In the genomic region with DNA sequence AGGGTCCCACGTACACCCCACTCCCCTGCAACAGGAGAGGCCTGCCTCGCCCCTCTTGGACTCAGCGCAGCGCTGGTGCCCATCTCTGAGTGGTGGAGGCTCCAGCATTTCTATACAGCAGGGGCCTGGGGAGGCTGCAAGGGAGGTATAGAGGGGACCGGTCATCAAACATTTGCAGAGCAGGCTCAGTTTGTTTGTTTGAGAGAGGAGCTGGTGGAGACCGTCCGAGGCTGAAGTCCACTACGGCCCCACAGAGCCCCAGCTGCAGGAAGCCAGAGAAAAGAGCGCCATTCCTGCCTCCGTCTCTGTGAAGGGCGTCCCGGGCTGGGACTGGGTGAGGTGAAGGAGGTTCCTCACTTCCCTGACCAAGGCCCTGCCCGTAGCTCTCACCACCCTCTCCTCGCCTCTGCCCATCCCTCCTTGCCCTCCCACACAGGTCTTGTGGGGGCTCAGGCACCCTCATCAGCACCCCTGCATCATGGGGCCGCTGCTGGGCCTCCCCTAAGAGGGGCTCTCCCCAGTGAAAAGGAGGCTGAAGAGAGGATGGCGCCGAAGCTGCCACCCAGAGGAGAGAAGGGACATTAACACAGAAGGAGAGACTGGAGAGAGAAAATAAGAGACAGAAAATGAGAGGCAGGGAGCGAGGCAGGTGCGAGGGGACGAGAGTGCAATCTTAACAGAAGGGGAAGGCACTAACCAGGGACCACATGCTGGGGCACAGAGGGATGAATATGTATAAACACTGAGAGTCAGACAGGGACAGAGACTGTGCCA, we compare ENCODE assay signal across 10 cellular contexts. TPM values are rescaled to one million over a fixed set of nuclear protein-coding genes. Genes with fewer than 3 reads are reported as not detected.
A peak's percentile ranks its signal among the peaks of the same experiment; 100 is the strongest.
DNase-seq lines count a peak whose midpoint lies in the region; ATAC-seq and TF ChIP-seq lines count a peak whose summit lies in the region.
"Had no signal": no experiment of that assay in that cellular context is flagged by ENCODE, and none has a peak within 500 bp of the region (broad histone marks: within the 10 kb centered on the region; RNA-seq: fewer than 3 reads in every experiment).

No MANE protein-coding gene starts in this region.

- H3K4me2 ChIP-seq in HCT116 (ENCODE audit: low read length), result no peak overlapping the region

- intact Hi-C loops in HCT116 (cut with micrococcal nuclease), result no loop called here

- TF ChIP-seq CTCF in AG09319 (IDR thresholded peaks at IDR 0.05; ENCODE audit: low read depth, low read length) (peak; percentile 19), HCT116 (IDR thresholded peaks at IDR 0.05 in 2 of 3, conservative IDR thresholded peaks at IDR 0.05 in 1 of 3; ENCODE audit: borderline replicate concordance in 1 of 3, insufficient read depth in 1 of 3, low read depth in 2 of 3, low read length in 2 of 3) (0 out of 6 replicates have a peak, but pooled peaks of 1 of the 3 experiments have one; percentile 5)

- no peak overlapping the region for H3K4me3 ChIP-seq in HCT116 (replicated peaks in 1 of 2; ENCODE audit: low read depth in 1 of 2, low read length in 2 of 2)

- RAD21 ChIA-PET in HCT116 (lab: Charles Lee; ENCODE audit: low non-redundant PET in 1 of 2, low total read pairs in 2 of 2, uncharacterized antibody in 2 of 2, unreplicated experiment in 2 of 2), result no interaction called here

- no peaks in the 10 kb centered on the region for H3K9me3 ChIP-seq in HCT116 (ENCODE audit: control insufficient read depth in 1 of 2, insufficient read depth in 1 of 2, low read depth in 1 of 2, low read length in 2 of 2)

- H3K79me2 ChIP-seq in HCT116 (ENCODE audit: insufficient read depth, low read length), result no peaks in the 10 kb centered on the region

- no peak overlapping the region for H3K27ac ChIP-seq in HCT116 (ENCODE audit: low read depth, low read length)

- TF ChIP-seq RAD21 in HCT116 (IDR thresholded peaks at IDR 0.05; ENCODE audit: low read depth), result no peak; the same call in 1 of the 2 replicates

- no peaks in the 10 kb centered on the region for H3K9me2 ChIP-seq in HCT116 (ENCODE audit: insufficient read depth)

- H3K36me3 ChIP-seq in HCT116 (ENCODE audit: control insufficient read depth in 1 of 2, insufficient read depth in 2 of 2, low read length in 2 of 2), result no peaks in the 10 kb centered on the region; a peak in 1 of 4 replicates

- DNase-seq in AG09319 (ENCODE audit: extremely low read depth, low read depth) (no peak), HCT116 (ENCODE audit: low read depth, low spot score) (no peak), iPS-NIHi7 (ENCODE audit: extremely low spot score) (peak; percentile 45), ureter (ENCODE audit: low spot score) (no peak), mucosa of gallbladder (ENCODE audit: low spot score) (no peak)
- DNase-seq in activated T-cell treated with anti-CD3 and anti-CD28 coated beads, Interleukin-2, amount 50 U/mL, for 1 hour, result no peak
- DNase-seq: activated T-cell treated with anti-CD3 and anti-CD28 coated beads, Interleukin-2, amount 50 U/mL, for 4 hours; NCI-H2171 had no signal

- no peaks in the 10 kb centered on the region for H3K4me1 ChIP-seq in HCT116 (ENCODE audit: control insufficient read depth in 1 of 2, insufficient read depth in 2 of 2, low read length in 2 of 2)

- no peak for TF ChIP-seq POLR2A in HCT116 (IDR thresholded peaks at IDR 0.05; ENCODE audit: borderline replicate concordance, extremely low read depth, insufficient read depth, insufficient read length)

- ATAC-seq in HCT116 (peak; percentile 45; the same call in 1 of the 2 replicates), SK-N-SH treated with all-trans-retinoic acid at 6 μM for 48 hours (peak; percentile 64), GM18517 (IDR thresholded peaks at IDR 0.05; ENCODE audit: unreplicated experiment) (no peak)
- ATAC-seq: activated T-cell treated with anti-CD3 and anti-CD28 coated beads, Interleukin-2, amount 50 U/mL, for 4 hours had no signal

- BruUV-seq in HCT116 (replicated peaks; lab: Mats Ljungman, UMichigan), result no TSS peak

- H4K20me1 ChIP-seq in HCT116 (ENCODE audit: insufficient read depth), result no peaks in the 10 kb centered on the region

- no peak overlapping the region for H2AFZ ChIP-seq in HCT116 (ENCODE audit: low read depth, low read length, poor library complexity, severe bottlenecking)

- no peak overlapping the region for H3K9ac ChIP-seq in HCT116 (ENCODE audit: low read length)

- no peaks in the 10 kb centered on the region for H3K27me3 ChIP-seq in HCT116 (ENCODE audit: insufficient read depth, low read length)

- POLR2A ChIA-PET in HCT116 (lab: Charles Lee), result no interaction called here

- CTCF ChIA-PET in HCT116 (lab: Charles Lee), result no interaction called here

TF ChIP-seq in HCT116, 20 proteins besides CTCF, POLR2A, EP300 and RAD21 (continues in another document):
- TF ChIP-seq POLR2AphosphoS5 (IDR thresholded peaks at IDR 0.05; ENCODE audit: low read depth, low read length), result no peak
- no peak for TF ChIP-seq SP1 (IDR thresholded peaks at IDR 0.05; ENCODE audit: low read depth)
- no peak for TF ChIP-seq EZH2 (IDR thresholded peaks at IDR 0.05)
- TF ChIP-seq ELF1 (IDR thresholded peaks at IDR 0.05; ENCODE audit: borderline replicate concordance, low read depth), result no peak
- TF ChIP-seq FOSL1 (IDR thresholded peaks at IDR 0.05; ENCODE audit: low read depth), result no peak
- no peak for TF ChIP-seq EGR1 (IDR thresholded peaks at IDR 0.05; ENCODE audit: low read depth)
- TF ChIP-seq, protein P1, sequence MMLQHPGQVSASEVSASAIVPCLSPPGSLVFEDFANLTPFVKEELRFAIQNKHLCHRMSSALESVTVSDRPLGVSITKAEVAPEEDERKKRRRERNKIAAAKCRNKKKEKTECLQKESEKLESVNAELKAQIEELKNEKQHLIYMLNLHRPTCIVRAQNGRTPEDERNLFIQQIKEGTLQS (IDR thresholded peaks at IDR 0.05), result no peak
- TF ChIP-seq TCF7L2 (IDR thresholded peaks at IDR 0.05; ENCODE audit: borderline replicate concordance, extremely low read depth, insufficient read depth, insufficient read length), result no peak
- TF ChIP-seq, protein P2, sequence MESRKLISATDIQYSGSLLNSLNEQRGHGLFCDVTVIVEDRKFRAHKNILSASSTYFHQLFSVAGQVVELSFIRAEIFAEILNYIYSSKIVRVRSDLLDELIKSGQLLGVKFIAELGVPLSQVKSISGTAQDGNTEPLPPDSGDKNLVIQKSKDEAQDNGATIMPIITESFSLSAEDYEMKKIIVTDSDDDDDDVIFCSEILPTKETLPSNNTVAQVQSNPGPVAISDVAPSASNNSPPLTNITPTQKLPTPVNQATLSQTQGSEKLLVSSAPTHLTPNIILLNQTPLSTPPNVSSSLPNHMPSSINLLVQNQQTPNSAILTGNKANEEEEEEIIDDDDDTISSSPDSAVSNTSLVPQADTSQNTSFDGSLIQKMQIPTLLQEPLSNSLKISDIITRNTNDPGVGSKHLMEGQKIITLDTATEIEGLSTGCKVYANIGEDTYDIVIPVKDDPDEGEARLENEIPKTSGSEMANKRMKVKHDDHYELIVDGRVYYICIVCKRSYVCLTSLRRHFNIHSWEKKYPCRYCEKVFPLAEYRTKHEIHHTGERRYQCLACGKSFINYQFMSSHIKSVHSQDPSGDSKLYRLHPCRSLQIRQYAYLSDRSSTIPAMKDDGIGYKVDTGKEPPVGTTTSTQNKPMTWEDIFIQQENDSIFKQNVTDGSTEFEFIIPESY (IDR thresholded peaks at IDR 0.05; ENCODE audit: extremely low read depth, insufficient replicate concordance, low read length), result no peak
- TF ChIP-seq YY1 (IDR thresholded peaks at IDR 0.05; ENCODE audit: extremely low read depth, insufficient replicate concordance, low read depth, low read length), result no peak
- no peak for TF ChIP-seq CBX3 (IDR thresholded peaks at IDR 0.05; ENCODE audit: low read depth)
- TF ChIP-seq SIN3A (IDR thresholded peaks at IDR 0.05; ENCODE audit: low read depth), result no peak

TF ChIP-seq in SK-N-SH treated with all-trans-retinoic acid at 6 μM for 48 hours, 23 proteins besides CTCF, POLR2A, EP300 and RAD21 (continues in another document):
- TF ChIP-seq, protein P3, sequence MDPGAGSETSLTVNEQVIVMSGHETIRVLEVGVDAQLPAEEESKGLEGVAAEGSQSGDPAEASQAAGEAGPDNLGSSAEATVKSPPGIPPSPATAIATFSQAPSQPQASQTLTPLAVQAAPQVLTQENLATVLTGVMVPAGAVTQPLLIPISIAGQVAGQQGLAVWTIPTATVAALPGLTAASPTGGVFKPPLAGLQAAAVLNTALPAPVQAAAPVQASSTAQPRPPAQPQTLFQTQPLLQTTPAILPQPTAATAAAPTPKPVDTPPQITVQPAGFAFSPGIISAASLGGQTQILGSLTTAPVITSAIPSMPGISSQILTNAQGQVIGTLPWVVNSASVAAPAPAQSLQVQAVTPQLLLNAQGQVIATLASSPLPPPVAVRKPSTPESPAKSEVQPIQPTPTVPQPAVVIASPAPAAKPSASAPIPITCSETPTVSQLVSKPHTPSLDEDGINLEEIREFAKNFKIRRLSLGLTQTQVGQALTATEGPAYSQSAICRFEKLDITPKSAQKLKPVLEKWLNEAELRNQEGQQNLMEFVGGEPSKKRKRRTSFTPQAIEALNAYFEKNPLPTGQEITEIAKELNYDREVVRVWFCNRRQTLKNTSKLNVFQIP (CRISPR knock-in tag; IDR thresholded peaks at IDR 0.05; ENCODE audit: borderline replicate concordance, low read depth), result no peak
- TF ChIP-seq, protein P4, sequence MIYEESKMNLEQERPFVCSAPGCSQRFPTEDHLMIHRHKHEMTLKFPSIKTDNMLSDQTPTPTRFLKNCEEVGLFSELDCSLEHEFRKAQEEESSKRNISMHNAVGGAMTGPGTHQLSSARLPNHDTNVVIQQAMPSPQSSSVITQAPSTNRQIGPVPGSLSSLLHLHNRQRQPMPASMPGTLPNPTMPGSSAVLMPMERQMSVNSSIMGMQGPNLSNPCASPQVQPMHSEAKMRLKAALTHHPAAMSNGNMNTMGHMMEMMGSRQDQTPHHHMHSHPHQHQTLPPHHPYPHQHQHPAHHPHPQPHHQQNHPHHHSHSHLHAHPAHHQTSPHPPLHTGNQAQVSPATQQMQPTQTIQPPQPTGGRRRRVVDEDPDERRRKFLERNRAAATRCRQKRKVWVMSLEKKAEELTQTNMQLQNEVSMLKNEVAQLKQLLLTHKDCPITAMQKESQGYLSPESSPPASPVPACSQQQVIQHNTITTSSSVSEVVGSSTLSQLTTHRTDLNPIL (CRISPR knock-in tag; IDR thresholded peaks at IDR 0.05; ENCODE audit: low read depth), result no peak
- no peak for TF ChIP-seq ISL1 (CRISPR knock-in tag; IDR thresholded peaks at IDR 0.05)

RNA-seq across cellular contexts. Expression of a gene that starts 24.6 kb away (rescaled TPM):
- total RNA-seq in HCT116 (2021; ENCODE audit: unreplicated experiment) (40.1 TPM), ureter (24.7 TPM), mucosa of gallbladder (18.7 TPM)
- 31.0 and 35.5 TPM in 2 replicates for polyA plus RNA-seq in HCT116 (2012)

RNA-seq across cellular contexts. Expression of a gene that starts 24.7 kb away (rescaled TPM):
- total RNA-seq in HCT116 (2021; ENCODE audit: unreplicated experiment), result 12.8 TPM
- 6.2 and 8.2 TPM in 2 replicates for polyA plus RNA-seq in HCT116 (2012)
- 22.2 TPM for total RNA-seq in ureter
- total RNA-seq in mucosa of gallbladder, result 19.3 TPM
